In genomic region chr16:33336226-33336985, GRCh38 we compare ENCODE assay signal across 13 cellular contexts. TPM values are rescaled to one million over a fixed set of nuclear protein-coding genes. Genes with fewer than 3 reads are reported as not detected.
DNase-seq lines count a peak whose midpoint lies in the region; TF ChIP-seq lines count a peak whose summit lies in the region.
"Not testable (repeated sequence)": the region's sequence is repeated elsewhere in the genome, so short reads cannot be mapped to it uniquely, and the experiment has no call there.
"Had no signal": no experiment of that assay in that cellular context is flagged by ENCODE, and none has a peak within 500 bp of the region (broad histone marks: within the 10 kb centered on the region; RNA-seq: fewer than 3 reads in every experiment).

No MANE protein-coding gene starts in this region.

- H2AFZ ChIP-seq in trophoblast cell (ENCODE audit: insufficient read depth, low read length, poor library complexity) = not testable (repeated sequence)

- DNase-seq in NCI-H226 (peak; percentile 1), chondrocyte (ENCODE audit: low spot score) (peak; percentile 100), left kidney (ENCODE audit: low read depth, low spot score) (peak; percentile 2), trophoblast cell (peak in 1 of 2 donors; percentile 0)
- DNase-seq in activated CD4-positive, alpha-beta T cell treated with anti-CD3 and anti-CD28 coated beads, Interleukin-2, amount 50 U/mL, for 4 hours = peak; percentile 34 to 43
- DNase-seq in activated T-helper 2 cell treated with anti-CD3 and anti-CD28 coated beads, Interferon-gamma antibody, Interleukin-2, Interleukin-4, amounts not matched to agents 10 μg/mL and 5 μg/mL and 100 μg/mL, durations not matched to agents 14 hours and 24 hours and 36 hours (ENCODE audit: low spot score) = peak; percentile 42
- DNase-seq in stimulated activated CD8-positive, alpha-beta memory T cell treated with anti-CD3 and anti-CD28 coated beads, Interleukin-12 subunit alpha, Interleukin-12 subunit beta, amount 100 ng/mL, for 1 hour (ENCODE audit: low read depth) = peak; percentile 21

- H3K4me1 ChIP-seq in trophoblast cell (ENCODE audit: control insufficient read depth in 1 of 2, insufficient read depth in 2 of 2, low read length in 2 of 2) = not testable (repeated sequence)

- not testable (repeated sequence) for H3K27me3 Mint-ChIP-seq in activated T-helper 2 cell treated with anti-CD3 and anti-CD28 coated beads, Interferon-gamma antibody, Interleukin-2, Interleukin-4, amounts not matched to agents 10 μg/mL and 5 μg/mL and 100 μg/mL, durations not matched to agents 14 hours and 24 hours and 36 hours (ENCODE audit: low read depth); chondrocyte (ENCODE audit: low read depth)

- H3K4me3 ChIP-seq in trophoblast cell (ENCODE audit: low read depth, low read length) = peak overlapping the region; percentile 63

- not testable (repeated sequence) for H4K12ac ChIP-seq in trophoblast cell (ENCODE audit: low read depth, low read length)

- not testable (repeated sequence) for H3K79me1 ChIP-seq in trophoblast cell (ENCODE audit: low read length)

- H3K23ac ChIP-seq in trophoblast cell (ENCODE audit: low read length) = not testable (repeated sequence)

- peaks cover 21% of the 10 kb centered on the region for H3K9me3 ChIP-seq in trophoblast cell (ENCODE audit: insufficient read depth, low read depth, low read length)

- H4K91ac ChIP-seq in trophoblast cell (ENCODE audit: low read depth, low read length) = not testable (repeated sequence)

- no CpG with 5 or more reads among the region's 3 CpGs for WGBS in trophoblast cell (ENCODE audit: extremely low coverage, insufficient coverage, insufficient read length)

- not testable (repeated sequence) for H3K9me3 Mint-ChIP-seq in activated T-helper 2 cell treated with anti-CD3 and anti-CD28 coated beads, Interferon-gamma antibody, Interleukin-2, Interleukin-4, amounts not matched to agents 10 μg/mL and 5 μg/mL and 100 μg/mL, durations not matched to agents 14 hours and 24 hours and 36 hours; chondrocyte (ENCODE audit: low read depth)

- H3K4me1 Mint-ChIP-seq in activated T-helper 2 cell treated with anti-CD3 and anti-CD28 coated beads, Interferon-gamma antibody, Interleukin-2, Interleukin-4, amounts not matched to agents 10 μg/mL and 5 μg/mL and 100 μg/mL, durations not matched to agents 14 hours and 24 hours and 36 hours (ENCODE audit: low read depth); chondrocyte (ENCODE audit: low read depth): not testable (repeated sequence)

- TF ChIP-seq CTCF in chondrocyte (IDR thresholded peaks at IDR 0.05) = not testable (repeated sequence)

- H3K18ac ChIP-seq in trophoblast cell (ENCODE audit: low read length) = not testable (repeated sequence)

- not testable (repeated sequence) for H3K14ac ChIP-seq in trophoblast cell (ENCODE audit: low read length)

- H2BK12ac ChIP-seq in trophoblast cell (ENCODE audit: low read length) = not testable (repeated sequence)

- not testable (repeated sequence) for H4K8ac ChIP-seq in trophoblast cell (ENCODE audit: low read depth, low read length)

- not testable (repeated sequence) for H3K27ac Mint-ChIP-seq in activated T-helper 2 cell treated with anti-CD3 and anti-CD28 coated beads, Interferon-gamma antibody, Interleukin-2, Interleukin-4, amounts not matched to agents 10 μg/mL and 5 μg/mL and 100 μg/mL, durations not matched to agents 14 hours and 24 hours and 36 hours; chondrocyte (ENCODE audit: unreplicated experiment)

- not testable (repeated sequence) for H2AK5ac ChIP-seq in trophoblast cell (ENCODE audit: low read length)

- not testable (repeated sequence) for H2BK120ac ChIP-seq in trophoblast cell (ENCODE audit: insufficient read depth, low read length, poor library complexity)

- H3K27me3 ChIP-seq in trophoblast cell (ENCODE audit: insufficient read depth, low read length) = not testable (repeated sequence)

- H3K36me3 ChIP-seq in trophoblast cell (ENCODE audit: control insufficient read depth in 1 of 2, insufficient read depth in 2 of 2, low read length in 2 of 2) = not testable (repeated sequence)

- intact Hi-C loops in activated T-helper 2 cell treated with anti-CD3 and anti-CD28 coated beads, Interferon-gamma antibody, Interleukin-2, Interleukin-4, amounts not matched to agents 10 μg/mL and 5 μg/mL and 100 μg/mL, durations not matched to agents 14 hours and 24 hours and 36 hours (cut with micrococcal nuclease) = not testable (repeated sequence)

- H2BK5ac ChIP-seq in trophoblast cell (ENCODE audit: low read depth, low read length, poor library complexity) = not testable (repeated sequence)

- not testable (repeated sequence) for H3K9ac ChIP-seq in trophoblast cell (ENCODE audit: low read length)

- H3K4me3 Mint-ChIP-seq in activated T-helper 2 cell treated with anti-CD3 and anti-CD28 coated beads, Interferon-gamma antibody, Interleukin-2, Interleukin-4, amounts not matched to agents 10 μg/mL and 5 μg/mL and 100 μg/mL, durations not matched to agents 14 hours and 24 hours and 36 hours (ENCODE audit: low read depth); chondrocyte (ENCODE audit: unreplicated experiment): not testable (repeated sequence)

- H3K79me2 ChIP-seq in trophoblast cell (ENCODE audit: control insufficient read depth, insufficient read depth, low read length, poor library complexity) = not testable (repeated sequence)

- not testable (repeated sequence) for H3K36me3 Mint-ChIP-seq in activated T-helper 2 cell treated with anti-CD3 and anti-CD28 coated beads, Interferon-gamma antibody, Interleukin-2, Interleukin-4, amounts not matched to agents 10 μg/mL and 5 μg/mL and 100 μg/mL, durations not matched to agents 14 hours and 24 hours and 36 hours (ENCODE audit: low read depth); chondrocyte (ENCODE audit: low read depth)

- not testable (repeated sequence) for H3K27ac ChIP-seq in trophoblast cell (ENCODE audit: low read depth, low read length)

- not testable (repeated sequence) for H3K4me2 ChIP-seq in trophoblast cell (ENCODE audit: low read length)

- H3K4ac ChIP-seq in trophoblast cell (ENCODE audit: low read depth, low read length) = not testable (repeated sequence)

RNA-seq across cellular contexts. Expression of gene TP53TG3B, which starts 24.2 kb away (rescaled TPM):
- not detected in 2 replicates for total RNA-seq in activated T-helper 2 cell treated with anti-CD3 and anti-CD28 coated beads, Interferon-gamma antibody, Interleukin-2, Interleukin-4, amounts not matched to agents 10 μg/mL and 5 μg/mL and 100 μg/mL, durations not matched to agents 14 hours and 24 hours and 36 hours
- total RNA-seq in chondrocyte = not detected in 3 replicates
- polyA plus RNA-seq in trophoblast cell (2013) = not detected in 2 replicates
- total RNA-seq: left ventricle myocardium superior, PC-9, right cardiac atrium, temporal lobe had no signal
- polyA plus RNA-seq: neural cell, right cardiac atrium had no signal

RNA-seq across cellular contexts. Expression of gene TP53TG3E, which starts 32.3 kb away (rescaled TPM):
- not detected in 2 replicates for total RNA-seq in activated T-helper 2 cell treated with anti-CD3 and anti-CD28 coated beads, Interferon-gamma antibody, Interleukin-2, Interleukin-4, amounts not matched to agents 10 μg/mL and 5 μg/mL and 100 μg/mL, durations not matched to agents 14 hours and 24 hours and 36 hours
- total RNA-seq in chondrocyte = not detected in 3 replicates
- polyA plus RNA-seq in trophoblast cell (2013) = not detected in 2 replicates
- total RNA-seq: breast epithelium, left ventricle myocardium superior, PC-9, right cardiac atrium, temporal lobe had no signal
- polyA plus RNA-seq: neural cell, right cardiac atrium had no signal
